ENCODE assay signal across 17 cellular contexts in genomic region chr2:66890286-66890812, GRCh38.
"Had no signal": no experiment of that assay in that cellular context is flagged by ENCODE, and none has a peak within 500 bp of the region (broad histone marks: within the 10 kb centered on the region; RNA-seq: fewer than 3 reads in every experiment).

No MANE protein-coding gene starts in this region.

- DNase-seq: activated CD4-positive, alpha-beta T cell treated with anti-CD3 and anti-CD28 coated beads, Interleukin-2, amount 50 U/mL, for 4 hours; activated effector memory CD4-positive, alpha-beta T cell treated with anti-CD3 and anti-CD28 coated beads, Interleukin-2, amount 50 U/mL, for 16 hours; activated T-cell treated with anti-CD3 and anti-CD28 coated beads, Interleukin-2, amount 50 U/mL, for 24 hours; hippocampal formation; left cardiac atrium; mucosa of descending colon; natural killer cell; nucleus accumbens; psoas muscle; stimulated activated CD4-positive, alpha-beta T cell treated with anti-CD3 and anti-CD28 coated beads, Interleukin-2, amount 100 ng/mL, for 48 hours; testis had no signal

- H3K4me3 ChIP-seq: lung, mucosa of descending colon, psoas muscle, testis had no signal

- H3K27me3 ChIP-seq: testis had no signal

- H3K27me3 Mint-ChIP-seq: activated T-cell treated with anti-CD3 and anti-CD28 coated beads, Interleukin-2, amount 50 U/mL, for 24 hours had no signal

- H3K4me1 Mint-ChIP-seq: natural killer cell had no signal

- H3K36me3 Mint-ChIP-seq: activated naive CD8-positive, alpha-beta T cell; natural killer cell had no signal

- ATAC-seq: left cardiac atrium, mucosa of descending colon, natural killer cell, psoas muscle, sciatic nerve had no signal

- H3K27ac ChIP-seq: psoas muscle, testis had no signal

- H3K27ac Mint-ChIP-seq: activated naive CD8-positive, alpha-beta T cell; activated T-cell treated with anti-CD3 and anti-CD28 coated beads, Interleukin-2, amount 50 U/mL, for 24 hours; natural killer cell; stimulated activated naive CD8-positive, alpha-beta T cell treated with anti-CD3 and anti-CD28 coated beads, Interleukin-15, Interleukin-2, amounts not matched to agents 100 ng/mL and 50 ng/mL, for 24 hours had no signal

- H3K9me3 ChIP-seq: mucosa of descending colon, psoas muscle, testis had no signal

- FAIRE-seq: bronchial epithelial cell, colon had no signal

- H3K4me3 Mint-ChIP-seq: activated naive CD8-positive, alpha-beta T cell; activated T-cell treated with anti-CD3 and anti-CD28 coated beads, Interleukin-2, amount 50 U/mL, for 24 hours; natural killer cell; stimulated activated naive CD8-positive, alpha-beta T cell treated with anti-CD3 and anti-CD28 coated beads, Interleukin-15, Interleukin-2, amounts not matched to agents 100 ng/mL and 50 ng/mL, for 24 hours had no signal

- H3K4me1 ChIP-seq: psoas muscle, testis had no signal
